In the genomic region with DNA sequence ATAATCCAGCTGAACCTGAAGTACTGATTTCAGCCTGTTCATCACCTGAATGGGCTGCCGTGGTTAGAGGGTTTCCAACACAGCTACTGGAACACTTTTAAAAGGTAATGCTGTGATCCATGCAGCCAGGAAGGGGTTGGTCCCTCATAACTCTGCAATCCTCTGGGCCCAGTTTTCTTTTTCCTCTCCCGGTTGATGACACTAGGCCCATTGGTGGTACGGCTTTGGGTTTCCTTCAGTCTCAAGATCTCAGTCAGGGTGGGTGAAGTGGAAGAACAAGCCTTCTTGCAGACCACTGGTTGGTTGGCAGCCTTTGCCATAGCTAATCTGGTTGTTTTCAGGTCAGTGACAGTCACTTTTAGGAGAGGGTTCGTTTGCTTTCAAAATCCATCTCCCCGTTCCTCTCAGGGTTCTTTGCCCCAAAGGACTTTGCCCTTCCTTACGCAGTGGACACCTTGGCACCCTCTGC, we compare ENCODE assay signal across 8 cellular contexts. TPM values are rescaled to one million over a fixed set of nuclear protein-coding genes. Genes with fewer than 3 reads are reported as not detected.
A peak's percentile ranks its signal among the peaks of the same experiment; 100 is the strongest.
DNase-seq lines count a peak whose midpoint lies in the region; ATAC-seq, FAIRE-seq and TF ChIP-seq lines count a peak whose summit lies in the region.

No MANE protein-coding gene starts in this region.

- FAIRE-seq in HTR-8/SVneo (lab: Jason Lieb, UNC), result no peak

- H3K4me3 ChIP-seq in KMS-11 (IDR thresholded peaks at IDR 0.05; ENCODE audit: insufficient read depth, low read depth, low read length) (peak overlapping the region; percentile 88), lower lobe of right lung (peak overlapping the region; percentile 95), vagina (peak overlapping the region; percentile 78 to 90)

- H3K27me3 ChIP-seq in KMS-11 (ENCODE audit: insufficient read depth, low read depth) (no peaks in the 10 kb centered on the region), lower lobe of right lung (ENCODE audit: low read depth) (no peaks in the 10 kb centered on the region), vagina (no peaks in the 10 kb centered on the region)

- H3K36me3 ChIP-seq in KMS-11 (ENCODE audit: insufficient read depth) (no peaks in the 10 kb centered on the region), lower lobe of right lung (no peaks in the 10 kb centered on the region), vagina (no peaks in the 10 kb centered on the region)

- intact Hi-C loops in MCF 10A (cut with micrococcal nuclease) (no loop called here), lower lobe of right lung (cut with DNase I) (no loop called here), vagina (cut with DNase I) (no loop called here)

- CTCF ChIA-PET in MCF 10A (lab: Yijun Ruan, JAX), result interaction anchor here (0.6 to 1.3 kb wide), 4 partner anchors 9 to 490 kb away, joined by 3 to 7 read pairs (median 3); no protein-coding TSS in a partner anchor

- no peak for TF ChIP-seq CTCF in KMS-11 (conservative IDR thresholded peaks at IDR 0.05; ENCODE audit: low read depth, low read length)
- no peak for TF ChIP-seq CTCF in MCF 10A (IDR thresholded peaks at IDR 0.05; ENCODE audit: unreplicated experiment)
- TF ChIP-seq CTCF in lower lobe of right lung (IDR thresholded peaks at IDR 0.05), result no peak
- TF ChIP-seq CTCF in vagina (IDR thresholded peaks at IDR 0.05), result no peak

- H4K20me1 ChIP-seq in KMS-11 (ENCODE audit: insufficient read depth), result no peaks in the 10 kb centered on the region

- H3K27ac Mint-ChIP-seq in MCF 10A (ENCODE audit: low read depth, unreplicated experiment), result peak overlapping the region; percentile 92

- H3K9me3 Mint-ChIP-seq in MCF 10A (ENCODE audit: unreplicated experiment), result no peaks in the 10 kb centered on the region

- H3K4me2 ChIP-seq in KMS-11, result peak overlapping the region; percentile 80

- H3K27me3 Mint-ChIP-seq in MCF 10A (ENCODE audit: insufficient read depth, unreplicated experiment), result no peaks in the 10 kb centered on the region

- peak overlapping the region; percentile 96 for H2AFZ ChIP-seq in KMS-11 (ENCODE audit: low read depth)

- no TSS peak for BruUV-seq in MCF 10A (replicated peaks; lab: Mats Ljungman, UMichigan)

- H3K36me3 Mint-ChIP-seq in MCF 10A (ENCODE audit: insufficient read depth, unreplicated experiment), result no peaks in the 10 kb centered on the region

- H3K9me3 ChIP-seq in lower lobe of right lung (no peaks in the 10 kb centered on the region), vagina (no peaks in the 10 kb centered on the region)

- DNase-seq in DMS53 treated with DMSO at 0.1 percent for 48 hours (lab: John Stamatoyannopoulos, UW; ENCODE audit: unreplicated experiment), result peak; percentile 59
- no peak for DNase-seq in MCF 10A (ENCODE audit: unreplicated experiment)
- no peak for DNase-seq in lower lobe of right lung
- no peak for DNase-seq in vagina (ENCODE audit: extremely low spot score in 2 of 2)
- no peak for DNase-seq in KG1 (lab: John Stamatoyannopoulos, UW)
- DNase-seq in HTR-8/SVneo (ENCODE audit: insufficient read length, low spot score), result no peak

- no peak for TF ChIP-seq POLR2A in vagina (IDR thresholded peaks at IDR 0.05)

- H3K4me3 Mint-ChIP-seq in MCF 10A (ENCODE audit: unreplicated experiment), result peak overlapping the region; percentile 99

- ATAC-seq in GM21390 (IDR thresholded peaks at IDR 0.05; ENCODE audit: unreplicated experiment), result peak; percentile 3
- peak; percentile 9 to 14 for ATAC-seq in lower lobe of right lung

- H3K27ac ChIP-seq in KMS-11 (peak overlapping the region; percentile 74), lower lobe of right lung (peak overlapping the region; percentile 86), vagina (peak overlapping the region; percentile 84)

- peaks cover 4% of the 10 kb centered on the region for H3K4me1 ChIP-seq in KMS-11 (ENCODE audit: low read depth, poor library complexity, severe bottlenecking)
- peaks cover 10% of the 10 kb centered on the region for H3K4me1 ChIP-seq in lower lobe of right lung
- H3K4me1 ChIP-seq in vagina, result peaks cover 24% of the 10 kb centered on the region

- peaks cover 14% of the 10 kb centered on the region; the same call in 1 of the 2 replicates for H3K79me2 ChIP-seq in KMS-11 (ENCODE audit: insufficient read depth, low read depth)

- H3K4me1 Mint-ChIP-seq in MCF 10A (ENCODE audit: insufficient read depth, unreplicated experiment), result peaks cover 6% of the 10 kb centered on the region

- POLR2A ChIA-PET in MCF 10A (lab: Yijun Ruan, JAX), result interaction anchor here (0.9 to 2.5 kb wide), 18 partner anchors 9 to 927 kb away, joined by 3 to 47 read pairs (median 8); partner anchors contain the start of genes AGL, EXTL2, FRRS1 and SASS6

- H3K9ac ChIP-seq in KMS-11, result peak overlapping the region; percentile 60; the same call in 1 of the 2 replicates

RNA-seq across cellular contexts. Expression of gene SLC35A3, which starts 0.5 kb away (rescaled TPM):
- total RNA-seq in MCF 10A (2022) (15.1 and 20.7 TPM in 2 replicates), lower lobe of right lung (30.6 TPM), vagina (31.9 TPM)
